ENCODE assay signal across 8 cellular contexts in the genomic region with DNA sequence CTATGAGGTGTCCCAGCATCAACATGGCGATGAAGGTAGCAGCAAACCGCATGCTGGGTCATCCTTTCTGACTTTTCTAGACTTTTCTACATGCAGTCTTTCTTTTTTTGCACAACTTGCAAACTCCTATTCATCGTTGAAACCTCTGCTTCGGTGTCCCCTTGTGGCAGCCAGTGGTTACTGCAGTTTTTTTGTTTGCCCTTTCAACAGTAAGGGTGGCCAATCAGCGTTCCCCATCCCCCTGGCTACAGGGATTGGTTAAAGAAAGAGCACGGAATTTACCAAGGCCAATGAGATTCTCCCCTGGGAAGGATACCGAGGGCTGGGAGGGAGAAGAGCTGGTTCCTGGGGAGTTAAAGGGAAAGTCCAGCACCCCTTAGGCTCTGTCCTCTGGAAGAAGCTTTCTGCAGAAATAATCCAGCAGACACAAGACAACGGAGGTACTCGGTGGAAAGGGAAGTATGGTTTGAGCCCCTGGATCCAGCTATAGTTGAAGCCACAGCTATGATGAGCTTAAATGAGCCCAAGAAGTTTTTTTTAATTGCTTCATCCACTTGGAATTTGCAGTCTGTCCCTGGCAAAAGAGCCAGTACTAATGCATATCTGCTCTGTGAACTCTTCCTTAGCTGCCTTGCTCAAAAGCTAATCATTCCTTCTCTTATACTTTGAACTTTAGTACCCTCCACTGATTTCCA. TPM values are rescaled to one million over a fixed set of nuclear protein-coding genes. Genes with fewer than 3 reads are reported as not detected.
DNase-seq lines count a peak whose midpoint lies in the region; ATAC-seq and TF ChIP-seq lines count a peak whose summit lies in the region.

No MANE protein-coding gene starts in this region.

- H3K36me3 ChIP-seq in BLaER1 treated with 17β-estradiol and CSF1 and Interleukin-3, amounts not matched to agents 10 nM and 100 nM: no peaks in the 10 kb centered on the region
- H3K36me3 ChIP-seq in duodenal mucosa (ENCODE audit: control insufficient read depth in 1 of 2, insufficient read depth in 2 of 2, low read length in 2 of 2) (no peaks in the 10 kb centered on the region), right lobe of liver (no peaks in the 10 kb centered on the region)

- peak overlapping the region in 7 of 10 experiments; percentile 22 to 43 (median 37); a peak in 8 of 20 replicates for H3K4me3 ChIP-seq in BLaER1 treated with 17β-estradiol and CSF1 and Interleukin-3, amounts not matched to agents 10 nM and 100 nM
- H3K4me3 ChIP-seq in duodenal mucosa (ENCODE audit: low read depth in 1 of 2, low read length in 2 of 2) (peak overlapping the region; percentile 44 to 63), right lobe of liver (peak overlapping the region; percentile 12 to 25 (median 12))

- DNase-seq in GM19240 (ENCODE audit: insufficient read length, low spot score): peak; percentile 99
- peak; percentile 92 for DNase-seq in NCI-H748 (lab: John Stamatoyannopoulos, UW; ENCODE audit: unreplicated experiment)
- DNase-seq in activated CD4-positive, alpha-beta T cell treated with anti-CD3 and anti-CD28 coated beads, Interleukin-2, amount 50 U/mL, for 24 hours (ENCODE audit: low read depth in 1 of 2, low spot score in 1 of 2): peak; percentile 54 to 89
- DNase-seq in right lobe of liver: peak; percentile 83 to 93 (median 87)
- peak; percentile 72 to 86 for DNase-seq in stimulated activated CD4-positive, alpha-beta T cell treated with anti-CD3 and anti-CD28 coated beads, Interleukin-4, amount 100 ng/mL, for 48 hours (ENCODE audit: low read depth in 2 of 2)

- H4K20me1 ChIP-seq in BLaER1 treated with 17β-estradiol and CSF1 and Interleukin-3, amounts not matched to agents 10 nM and 100 nM: no peaks in the 10 kb centered on the region

- peak overlapping the region in 9 of 11 experiments; percentile 38 to 65 (median 54); a peak in 19 of 22 replicates for H3K9ac ChIP-seq in BLaER1 treated with 17β-estradiol and CSF1 and Interleukin-3, amounts not matched to agents 10 nM and 100 nM
- peak overlapping the region; percentile 33 to 55 for H3K9ac ChIP-seq in duodenal mucosa (ENCODE audit: low read depth in 1 of 2, low read length in 2 of 2)

- WGBS in right lobe of liver (ENCODE audit: insufficient coverage, low coverage, low lambda C conversion rate, missing lambda C conversion rate): 2% methylated on average over 9 of the region's 9 CpGs

- no peaks in the 10 kb centered on the region; a peak in 1 of 22 replicates for H3K27me3 ChIP-seq in BLaER1 treated with 17β-estradiol and CSF1 and Interleukin-3, amounts not matched to agents 10 nM and 100 nM
- no peaks in the 10 kb centered on the region for H3K27me3 ChIP-seq in duodenal mucosa (ENCODE audit: control insufficient read depth in 1 of 2, insufficient read depth in 2 of 2, low read length in 2 of 2)
- H3K27me3 ChIP-seq in right lobe of liver: no peaks in the 10 kb centered on the region

- intact Hi-C loops in right lobe of liver (cut with DNase I): no loop called here

- peak; percentile 65 for TF ChIP-seq POLR2A in right lobe of liver (IDR thresholded peaks at IDR 0.05)

- peak overlapping the region in 9 of 11 experiments; percentile 0 to 58 (median 31); a peak in 8 of 22 replicates for H3K27ac ChIP-seq in BLaER1 treated with 17β-estradiol and CSF1 and Interleukin-3, amounts not matched to agents 10 nM and 100 nM
- H3K27ac ChIP-seq in duodenal mucosa (ENCODE audit: low read depth, low read length) (peak overlapping the region; percentile 55), right lobe of liver (peak overlapping the region; percentile 21 to 74 (median 44))

- H3K4me2 ChIP-seq in BLaER1 treated with 17β-estradiol and CSF1 and Interleukin-3, amounts not matched to agents 10 nM and 100 nM: peak overlapping the region; percentile 57 to 88 (median 80)

- H3K4me1 ChIP-seq in BLaER1 treated with 17β-estradiol and CSF1 and Interleukin-3, amounts not matched to agents 10 nM and 100 nM: peaks cover 18 to 33% (median 22%) of the 10 kb centered on the region in 10 experiments
- H3K4me1 ChIP-seq in duodenal mucosa (ENCODE audit: control insufficient read depth in 1 of 2, insufficient read depth in 2 of 2, low read length in 2 of 2) (peaks cover 13 to 18% of the 10 kb centered on the region in 2 donors), right lobe of liver (peaks cover 0 to 17% (median 4%) of the 10 kb centered on the region in 4 donors)

- H3K9me3 ChIP-seq in BLaER1 treated with 17β-estradiol and CSF1 and Interleukin-3, amounts not matched to agents 10 nM and 100 nM (replicated peaks in 1 of 11): no peaks in the 10 kb centered on the region
- H3K9me3 ChIP-seq in duodenal mucosa (ENCODE audit: control insufficient read depth in 1 of 2, low read length in 2 of 2): no peaks in the 10 kb centered on the region
- H3K9me3 ChIP-seq in right lobe of liver: no peaks in the 10 kb centered on the region

- TF ChIP-seq CTCF in right lobe of liver (IDR thresholded peaks at IDR 0.05): peak; percentile 85 to 99 (median 88)

- ATAC-seq in HG03565 (IDR thresholded peaks at IDR 0.05; ENCODE audit: unreplicated experiment) (peak; percentile 85), right lobe of liver (peak; percentile 94 to 99 (median 96))

RNA-seq across cellular contexts. Expression of a gene that starts 5.6 kb away (rescaled TPM):
- 100 to 1,000 TPM in 2 of 6 experiments, 10 to 100 TPM in 4; 37.6 to 139 (median 47.3) TPM for total RNA-seq in right lobe of liver

RNA-seq across cellular contexts. Expression of a gene that starts 11.9 kb away (rescaled TPM):
- total RNA-seq in right lobe of liver: 10 to 100 TPM; 33.0 to 55.5 (median 40.7) TPM

RNA-seq across cellular contexts. Expression of a gene that starts 47.1 kb away (rescaled TPM):
- 100 to 1,000 TPM in 4 of 6 experiments, 10 to 100 TPM in 2; 29.3 to 188 (median 134) TPM for total RNA-seq in right lobe of liver

RNA-seq across cellular contexts. Expression of a gene that starts 54.2 kb away (rescaled TPM):
- 1 to 10 TPM in 5 of 6 experiments, under 1 TPM in 1; 0.82 to 5.3 (median 2.5) TPM for total RNA-seq in right lobe of liver

RNA-seq across cellular contexts. Expression of a gene that starts 57.5 kb away (rescaled TPM):
- total RNA-seq in right lobe of liver: 100 to 1,000 TPM in 2 of 6 experiments, 10 to 100 TPM in 2, 1 to 10 TPM in 1, under 1 TPM in 1; 0.88 to 160 (median 57.5) TPM

Comparison
In these comparisons a context has a peak if more than half of its experiments do, and no peak if none do; other contexts are left out.
1. Peak in every context shown above with its lines: DNase-seq, ATAC-seq, H3K4me3 ChIP-seq and H3K27ac ChIP-seq.